Comparison of ENCODE assay signal across 8 cellular contexts in the genomic region with DNA sequence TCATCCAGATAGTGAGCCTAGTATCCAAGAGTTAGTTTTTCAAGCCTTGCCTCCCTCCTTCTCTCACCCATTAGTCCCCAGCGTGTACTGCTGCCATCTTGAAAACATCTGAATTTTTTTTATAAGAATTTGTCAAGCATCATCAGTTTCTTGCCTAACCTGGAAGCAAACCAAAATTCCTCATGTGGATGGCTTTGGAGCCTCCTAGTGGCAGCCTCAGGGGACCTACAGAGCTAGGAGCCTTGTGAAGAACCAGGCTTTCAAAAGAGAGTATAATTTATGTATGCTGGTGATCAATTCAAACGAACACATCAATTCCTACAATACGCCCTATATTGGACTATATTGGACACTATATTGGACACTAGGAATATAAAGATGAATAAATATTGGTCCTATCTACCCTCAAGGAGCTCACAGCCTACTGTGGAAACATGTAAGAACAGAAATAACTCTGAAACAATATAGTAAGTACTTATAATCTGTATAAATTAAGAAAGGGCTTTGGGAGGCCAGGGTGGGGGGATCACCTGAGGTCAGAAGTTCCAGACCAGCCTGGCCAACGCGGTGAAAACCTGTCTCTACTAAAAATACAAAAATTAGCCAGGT.
DNase-seq lines count a peak whose midpoint lies in the region; ATAC-seq, FAIRE-seq and TF ChIP-seq lines count a peak whose summit lies in the region.

No MANE protein-coding gene starts in this region.

- FAIRE-seq in endothelial cell of umbilical vein (lab: Jason Lieb, UNC) (no peak), pancreas (lab: Jason Lieb, UNC) (no peak)

- intact Hi-C loops in right cardiac atrium (cut with DNase I), result no loop called here
- intact Hi-C loops in endothelial cell of umbilical vein (cut with micrococcal nuclease), result loop anchor here (5.0 kb wide), 1 partner anchor 705 kb away; no protein-coding TSS in a partner anchor
- intact Hi-C loops in pancreas (cut with DNase I), result no loop called here

- H3K36me3 Mint-ChIP-seq in stimulated activated naive B cell treated with anti-CD40 and anti-IgM and Interleukin-4, amounts not matched to agents 10 μg/mL and 1 μg/mL and 100 μg/mL, for 72 hours, result peaks cover 0 to 2% of the 10 kb centered on the region in 2 donors

- no peaks in the 10 kb centered on the region for H3K9me3 Mint-ChIP-seq in stimulated activated naive B cell treated with anti-CD40 and anti-IgM and Interleukin-4, amounts not matched to agents 10 μg/mL and 1 μg/mL and 100 μg/mL, for 72 hours

- no peak for TF ChIP-seq POLR2A in endothelial cell of umbilical vein (IDR thresholded peaks at IDR 0.05; ENCODE audit: low read depth, low read length)

- no peaks in the 10 kb centered on the region for H4K20me1 ChIP-seq in endothelial cell of umbilical vein (replicated peaks; ENCODE audit: control insufficient read depth, extremely low read depth, insufficient read depth, low read length)

- CTCF ChIA-PET in endothelial cell of umbilical vein (lab: Charles Lee), result interaction anchor here (0.6 kb wide), 1 partner anchor 705 kb away, joined by 3 read pairs; no protein-coding TSS in a partner anchor

- no peak overlapping the region for H3K4me3 Mint-ChIP-seq in stimulated activated naive B cell treated with anti-CD40 and anti-IgM and Interleukin-4, amounts not matched to agents 10 μg/mL and 1 μg/mL and 100 μg/mL, for 72 hours

- DNase-seq in cardiac muscle cell (ENCODE audit: low read depth in 1 of 2, low spot score in 1 of 2) (peak; percentile 64 to 78), right cardiac atrium (no peak), NCI-H2196 (lab: John Stamatoyannopoulos, UW; ENCODE audit: unreplicated experiment) (peak; percentile 38), endothelial cell of umbilical vein (ENCODE audit: low read depth, low spot score) (peak; percentile 11), pancreas (peak in 4 of 6 donors; percentile 13 to 54 (median 20))
- DNase-seq in activated effector memory CD4-positive, alpha-beta T cell treated with Interleukin-2 at 50 U/mL for 16 hours, result no peak
- no peak for DNase-seq in stimulated activated naive B cell treated with anti-CD40 and anti-IgM and Interleukin-4, amounts not matched to agents 10 μg/mL and 1 μg/mL and 100 μg/mL, for 72 hours

- H2AFZ ChIP-seq in endothelial cell of umbilical vein (ENCODE audit: low read depth, low read length), result no peak overlapping the region

- TF ChIP-seq CTCF in cardiac muscle cell (IDR thresholded peaks at IDR 0.05; ENCODE audit: low read depth, low read length), result peak; percentile 55
- TF ChIP-seq CTCF in endothelial cell of umbilical vein (IDR thresholded peaks at IDR 0.05; ENCODE audit: extremely low read depth in 1 of 2, insufficient read depth in 1 of 2, low read depth in 1 of 2, low read length in 2 of 2), result peak in 1 of 2 donors; percentile 33
- peak in 3 of 4 donors; percentile 19 to 59 (median 36) for TF ChIP-seq CTCF in pancreas (IDR thresholded peaks at IDR 0.05)

- POLR2A ChIA-PET in endothelial cell of umbilical vein (lab: Charles Lee), result no interaction called here

- no peaks in the 10 kb centered on the region for H3K4me1 Mint-ChIP-seq in stimulated activated naive B cell treated with anti-CD40 and anti-IgM and Interleukin-4, amounts not matched to agents 10 μg/mL and 1 μg/mL and 100 μg/mL, for 72 hours

- H3K9me3 ChIP-seq in cardiac muscle cell (ENCODE audit: low read depth), result no peaks in the 10 kb centered on the region
- H3K9me3 ChIP-seq in right cardiac atrium (ENCODE audit: control insufficient read depth, low read length), result no peaks in the 10 kb centered on the region
- H3K9me3 ChIP-seq in endothelial cell of umbilical vein (replicated peaks; ENCODE audit: control insufficient read depth, insufficient read depth, low read length), result no peaks in the 10 kb centered on the region
- H3K9me3 ChIP-seq in pancreas, result no peaks in the 10 kb centered on the region

- H3K27me3 Mint-ChIP-seq in stimulated activated naive B cell treated with anti-CD40 and anti-IgM and Interleukin-4, amounts not matched to agents 10 μg/mL and 1 μg/mL and 100 μg/mL, for 72 hours, result peaks cover 23 to 27% of the 10 kb centered on the region in 2 donors

- dilution Hi-C loops in endothelial cell of umbilical vein (cut with MboI; ENCODE audit: extremely low pct_ligation_motif_present, low sequenced_read_pairs), result no loop called here

- H3K9me1 ChIP-seq in endothelial cell of umbilical vein (replicated peaks; ENCODE audit: control insufficient read depth, extremely low read depth, insufficient read depth, low read length), result no peaks in the 10 kb centered on the region

- no peak overlapping the region for H3K27ac Mint-ChIP-seq in stimulated activated naive B cell treated with anti-CD40 and anti-IgM and Interleukin-4, amounts not matched to agents 10 μg/mL and 1 μg/mL and 100 μg/mL, for 72 hours

- no TSS peak for BruUV-seq in endothelial cell of umbilical vein (replicated peaks; lab: Mats Ljungman, UMichigan)

- 30% methylated on average over 5 of the region's 5 CpGs for WGBS in right cardiac atrium
- WGBS in pancreas, 2 donors, result 15 to 30% methylated on average over 5 of the region's 5 CpGs

- ATAC-seq in right cardiac atrium (no peak), pancreas (peak; percentile 46 to 78 (median 64)), HG02759 (IDR thresholded peaks at IDR 0.05; ENCODE audit: unreplicated experiment) (no peak)
- ATAC-seq in stimulated activated naive B cell treated with anti-CD40 and anti-IgM and Interleukin-4, amounts not matched to agents 10 μg/mL and 1 μg/mL and 100 μg/mL, for 72 hours (replicated peaks), result no peak

- no peaks in the 10 kb centered on the region for H3K4me1 ChIP-seq in cardiac muscle cell (ENCODE audit: low read depth)
- H3K4me1 ChIP-seq in right cardiac atrium (ENCODE audit: control insufficient read depth, insufficient read depth, low read length), result no peaks in the 10 kb centered on the region
- H3K4me1 ChIP-seq in endothelial cell of umbilical vein (ENCODE audit: control insufficient read depth, extremely low read depth, insufficient read depth, low read length), result no peaks in the 10 kb centered on the region
- no peaks in the 10 kb centered on the region for H3K4me1 ChIP-seq in pancreas

- no peak overlapping the region for H3K4me2 ChIP-seq in endothelial cell of umbilical vein (ENCODE audit: insufficient read depth, low read length)

- H3K4me3 ChIP-seq in cardiac muscle cell, result no peak overlapping the region
- H3K4me3 ChIP-seq in right cardiac atrium (ENCODE audit: low read length), result no peak overlapping the region
- no peak overlapping the region for H3K4me3 ChIP-seq in endothelial cell of umbilical vein (replicated peaks in 1 of 3; ENCODE audit: insufficient read depth in 1 of 3, low read depth in 1 of 3, low read length in 3 of 3)
- H3K4me3 ChIP-seq in pancreas, result no peak overlapping the region

- H3K27ac ChIP-seq in cardiac muscle cell (no peak overlapping the region), right cardiac atrium (ENCODE audit: low read length) (no peak overlapping the region), endothelial cell of umbilical vein (ENCODE audit: insufficient read depth, low read depth, low read length) (no peak overlapping the region), pancreas (no peak overlapping the region)

- H3K79me2 ChIP-seq in endothelial cell of umbilical vein (ENCODE audit: control insufficient read depth, insufficient read depth, low read length), result no peaks in the 10 kb centered on the region

- H3K36me3 ChIP-seq in cardiac muscle cell, result no peaks in the 10 kb centered on the region
- no peaks in the 10 kb centered on the region for H3K36me3 ChIP-seq in endothelial cell of umbilical vein (ENCODE audit: control insufficient read depth in 2 of 2, extremely low read depth in 1 of 2, insufficient read depth in 2 of 2, low read length in 2 of 2)
- no peaks in the 10 kb centered on the region for H3K36me3 ChIP-seq in pancreas

- no peak overlapping the region for H3K9ac ChIP-seq in endothelial cell of umbilical vein (replicated peaks; ENCODE audit: extremely low read depth, insufficient read depth, low read length)

- no peaks in the 10 kb centered on the region for H3K27me3 ChIP-seq in cardiac muscle cell
- peaks cover 2% of the 10 kb centered on the region for H3K27me3 ChIP-seq in right cardiac atrium (ENCODE audit: control insufficient read depth, insufficient read depth)
- H3K27me3 ChIP-seq in endothelial cell of umbilical vein (ENCODE audit: control insufficient read depth in 2 of 2, insufficient read depth in 2 of 2, low read length in 2 of 2), result no peaks in the 10 kb centered on the region
- no peaks in the 10 kb centered on the region for H3K27me3 ChIP-seq in pancreas

TF ChIP-seq in endothelial cell of umbilical vein, 7 proteins besides CTCF, POLR2A, EP300 and RAD21:
- no peak for TF ChIP-seq FOS (IDR thresholded peaks at IDR 0.05; ENCODE audit: borderline replicate concordance, insufficient read depth, low read length)
- no peak for TF ChIP-seq GATA2 (IDR thresholded peaks at IDR 0.05; ENCODE audit: insufficient read depth, insufficient read length, low read depth, low read length)
- TF ChIP-seq POLR2AphosphoS5 (IDR thresholded peaks at IDR 0.05; ENCODE audit: insufficient read depth, low read depth, low read length), result no peak
- no peak for TF ChIP-seq EZH2 (IDR thresholded peaks at IDR 0.05; ENCODE audit: borderline replicate concordance, low read depth, low read length, severe bottlenecking)
- TF ChIP-seq MYC (IDR thresholded peaks at IDR 0.05; ENCODE audit: low read depth, low read length), result no peak
- no peak for TF ChIP-seq JUN (IDR thresholded peaks at IDR 0.05; ENCODE audit: borderline replicate concordance, insufficient read depth, insufficient read length, low read depth)
- TF ChIP-seq, protein P1, sequence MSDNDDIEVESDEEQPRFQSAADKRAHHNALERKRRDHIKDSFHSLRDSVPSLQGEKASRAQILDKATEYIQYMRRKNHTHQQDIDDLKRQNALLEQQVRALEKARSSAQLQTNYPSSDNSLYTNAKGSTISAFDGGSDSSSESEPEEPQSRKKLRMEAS (IDR thresholded peaks at IDR 0.05; ENCODE audit: insufficient read depth, insufficient read length), result no peak

Comparison
In these comparisons a context has a peak if more than half of its experiments do, and no peak if none do; other contexts are left out.
1. DNase-seq: peak in cardiac muscle cell (2 of 2), NCI-H2196 (single experiment), endothelial cell of umbilical vein (single experiment) and pancreas (4 of 6); none in right cardiac atrium (0 of 3), activated effector memory CD4-positive, alpha-beta T cell treated with Interleukin-2 at 50 U/mL for 16 hours (single experiment) and stimulated activated naive B cell treated with anti-CD40 and anti-IgM and Interleukin-4, amounts not matched to agents 10 μg/mL and 1 μg/mL and 100 μg/mL, for 72 hours (single experiment).
2. ATAC-seq: peak in pancreas (4 of 4); none in right cardiac atrium (0 of 2), stimulated activated naive B cell treated with anti-CD40 and anti-IgM and Interleukin-4, amounts not matched to agents 10 μg/mL and 1 μg/mL and 100 μg/mL, for 72 hours (0 of 2) and HG02759 (single experiment).